Comparison of ENCODE assay signal across 1 cellular context in genomic region chrX:1392376-1393130, GRCh38.
TF ChIP-seq lines count a peak whose summit lies in the region.

No MANE protein-coding gene starts in this region.

TF ChIP-seq in K562, 482 proteins besides CTCF, POLR2A, EP300 and RAD21 (continued from another document and continues in another):
- TF ChIP-seq ZBTB26 (CRISPR knock-in tag; IDR thresholded peaks at IDR 0.05) (no peak), ILK (tag; IDR thresholded peaks at IDR 0.05; ENCODE audit: borderline replicate concordance, low read depth) (no peak), MED1 (CRISPR knock-in tag; IDR thresholded peaks at IDR 0.05; ENCODE audit: borderline replicate concordance) (no peak), ZMIZ1 (IDR thresholded peaks at IDR 0.05; ENCODE audit: low read depth in 2 of 2, low read length in 2 of 2) (no peak), EP400 (IDR thresholded peaks at IDR 0.05) (peak; percentile 92), MTA2 (IDR thresholded peaks at IDR 0.05; ENCODE audit: low read depth) (peak; percentile 77), RHOXF2B (CRISPR knock-in tag; conservative IDR thresholded peaks at IDR 0.05) (no peak), HNRNPL (IDR thresholded peaks at IDR 0.05; ENCODE audit: low read depth, low read length) (peak; percentile 86; the same call in 1 of the 2 replicates), ZNF263 (CRISPR knock-in tag; IDR thresholded peaks at IDR 0.05; ENCODE audit: borderline replicate concordance) (peak; percentile 95), ZNF253 (CRISPR knock-in tag; conservative IDR thresholded peaks at IDR 0.05) (no peak), ZBTB8A (IDR thresholded peaks at IDR 0.05; ENCODE audit: partially characterized antibody) (no peak), ZNF133 (CRISPR knock-in tag; IDR thresholded peaks at IDR 0.05) (no peak), C11orf30 (IDR thresholded peaks at IDR 0.05; ENCODE audit: low read depth) (no peak), BDP1 (IDR thresholded peaks at IDR 0.05; ENCODE audit: insufficient read depth, insufficient read length) (no peak), BRCA1 (IDR thresholded peaks at IDR 0.05) (no peak), BRCA1 (CRISPR knock-in tag; IDR thresholded peaks at IDR 0.05) (no peak), E2F5 (CRISPR knock-in tag; IDR thresholded peaks at IDR 0.05) (no peak), FOXA1 (IDR thresholded peaks at IDR 0.05; ENCODE audit: borderline replicate concordance) (no peak), SMAD2 (IDR thresholded peaks at IDR 0.05; ENCODE audit: low read depth, low read length) (no peak), E2F1 (CRISPR knock-in tag; IDR thresholded peaks at IDR 0.05) (no peak), E2F6 (IDR thresholded peaks at IDR 0.05; ENCODE audit: borderline replicate concordance in 1 of 2, extremely low read depth in 1 of 2, insufficient read depth in 1 of 2, insufficient read length in 1 of 2, low read depth in 1 of 2, low read length in 1 of 2, poor library complexity in 1 of 2, severe bottlenecking in 1 of 2) (peak; percentile 53 to 79), SMAD1 (IDR thresholded peaks at IDR 0.05; ENCODE audit: low read depth, low read length, partially characterized antibody) (no peak), SMARCE1 (IDR thresholded peaks at IDR 0.05) (no peak), HEY1 (CRISPR knock-in tag; IDR thresholded peaks at IDR 0.05; ENCODE audit: borderline replicate concordance) (no peak), ARID4B (CRISPR knock-in tag; IDR thresholded peaks at IDR 0.05) (no peak), ZNF778 (CRISPR knock-in tag; IDR thresholded peaks at IDR 0.05) (no peak), MAX (CRISPR knock-in tag; IDR thresholded peaks at IDR 0.05) (peak; percentile 72), CC2D1A (IDR thresholded peaks at IDR 0.05) (no peak), ZNF347 (CRISPR knock-in tag; IDR thresholded peaks at IDR 0.05; ENCODE audit: low read depth) (no peak), ZHX1 (conservative IDR thresholded peaks at IDR 0.05; ENCODE audit: low read length) (no peak), ARNT (IDR thresholded peaks at IDR 0.05) (no peak), ZNF217 (CRISPR knock-in tag; IDR thresholded peaks at IDR 0.05) (no peak), ZBTB11 (CRISPR knock-in tag; IDR thresholded peaks at IDR 0.05) (peak in 1 of 3 experiments; percentile 68; a peak in 1 of 6 replicates), ZKSCAN3 (CRISPR knock-in tag; IDR thresholded peaks at IDR 0.05) (no peak), FOXJ3 (CRISPR knock-in tag; IDR thresholded peaks at IDR 0.05) (no peak), ZNF165 (CRISPR knock-in tag; IDR thresholded peaks at IDR 0.05; ENCODE audit: borderline replicate concordance) (peak; percentile 88; the same call in 1 of the 2 replicates), SNRNP70 (optimal IDR thresholded peaks at IDR 0.05; ENCODE audit: low read depth, low read length) (no peak), NR2F6 (CRISPR knock-in tag; IDR thresholded peaks at IDR 0.05) (peak; percentile 88; the same call in 1 of the 2 replicates), FOXM1 (IDR thresholded peaks at IDR 0.05; ENCODE audit: low read depth) (no peak), FOXM1 (CRISPR knock-in tag; IDR thresholded peaks at IDR 0.05; ENCODE audit: low read depth) (no peak), TRIM25 (IDR thresholded peaks at IDR 0.05; ENCODE audit: borderline replicate concordance) (no peak), KAT8 (IDR thresholded peaks at IDR 0.05; ENCODE audit: low read depth) (no peak), BCL6 (CRISPR knock-in tag; IDR thresholded peaks at IDR 0.05) (peak; percentile 83), SLC30A9 (CRISPR knock-in tag; IDR thresholded peaks at IDR 0.05) (no peak), HIVEP1 (CRISPR knock-in tag; IDR thresholded peaks at IDR 0.05) (peak; percentile 62; the same call in 1 of the 2 replicates), RBM25 (IDR thresholded peaks at IDR 0.05; ENCODE audit: low read depth, low read length, severe bottlenecking) (no peak)
